ENCODE assay signal across 8 cellular contexts in the genomic region with DNA sequence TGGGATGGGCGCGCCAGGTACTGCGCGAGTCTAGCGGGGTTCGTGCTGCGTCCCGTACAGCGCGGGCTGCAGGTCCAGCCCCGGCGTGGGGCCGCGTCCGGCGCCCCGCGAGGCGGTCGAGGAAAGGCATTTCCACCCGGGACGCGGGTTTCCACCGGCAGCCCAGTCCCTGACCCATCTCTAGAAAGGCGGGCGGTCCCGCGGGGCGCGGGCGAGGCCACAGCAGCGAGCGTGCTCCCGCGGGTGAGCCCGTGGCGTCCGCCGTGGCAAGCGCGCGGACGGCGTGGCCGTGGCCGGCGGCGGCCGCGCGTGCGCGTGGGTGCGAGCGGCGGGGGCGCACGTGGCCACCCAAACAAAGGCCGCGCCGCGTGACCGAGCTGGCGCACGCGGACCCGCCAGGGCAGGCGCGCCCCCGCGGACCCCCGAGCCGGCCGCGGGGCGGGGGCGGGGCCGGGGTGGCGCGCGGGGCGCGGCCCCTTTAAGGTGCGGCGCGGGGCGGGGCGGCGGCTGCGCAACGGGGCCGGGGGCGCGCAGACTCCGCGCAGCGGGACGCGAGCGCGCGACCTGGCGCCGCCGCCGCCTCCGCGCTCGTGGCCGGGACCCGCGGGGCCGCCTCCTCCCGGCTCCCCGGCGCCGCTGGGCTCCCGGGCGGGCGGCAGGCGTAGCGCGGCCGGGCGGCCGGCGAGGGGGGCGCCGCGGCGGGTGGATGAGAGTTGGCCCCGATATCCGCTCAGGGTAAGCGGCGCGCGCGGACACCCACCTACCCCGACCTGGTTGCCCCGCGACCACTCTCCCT. TPM values are rescaled to one million over a fixed set of nuclear protein-coding genes. Genes with fewer than 3 reads are reported as not detected.
DNase-seq lines count a peak whose midpoint lies in the region; ATAC-seq, FAIRE-seq and TF ChIP-seq lines count a peak whose summit lies in the region.

No MANE protein-coding gene starts in this region.

- H3K27me3 Mint-ChIP-seq in T-cell (no peaks in the 10 kb centered on the region), astrocyte (ENCODE audit: low read depth, unreplicated experiment) (peaks cover 12% of the 10 kb centered on the region)

- peaks cover 37% of the 10 kb centered on the region for H4K20me1 ChIP-seq in astrocyte (ENCODE audit: insufficient read depth, low read length)

- DNase-seq in T-cell, result peak in 31 of 34 experiments; percentile 24 to 72 (median 47)
- no peak for DNase-seq in astrocyte (ENCODE audit: low read depth)
- DNase-seq in spleen, result peak; percentile 91
- DNase-seq in NAMALWA (ENCODE audit: low spot score), result no peak

- H3K79me2 ChIP-seq in astrocyte (ENCODE audit: insufficient read depth, low read length), result peaks cover 23% of the 10 kb centered on the region

- no peaks in the 10 kb centered on the region for H3K36me3 Mint-ChIP-seq in T-cell
- H3K36me3 Mint-ChIP-seq in astrocyte (ENCODE audit: low read depth, unreplicated experiment), result peaks cover 2% of the 10 kb centered on the region

- no peaks in the 10 kb centered on the region for H3K36me3 ChIP-seq in ES-I3 (ENCODE audit: insufficient read depth, low read length)
- no peaks in the 10 kb centered on the region for H3K36me3 ChIP-seq in astrocyte (ENCODE audit: insufficient read depth, low read length)
- H3K36me3 ChIP-seq in spleen, result no peaks in the 10 kb centered on the region

- ATAC-seq in HG02759 (IDR thresholded peaks at IDR 0.05; ENCODE audit: unreplicated experiment) (peak; percentile 71), T-cell (replicated peaks in 1 of 4) (peak; percentile 78 to 83 (median 82)), HG03469 (IDR thresholded peaks at IDR 0.05; ENCODE audit: unreplicated experiment) (no peak)

- H3K4me3 Mint-ChIP-seq in T-cell (peak overlapping the region; percentile 79 to 82 (median 80)), astrocyte (ENCODE audit: unreplicated experiment) (peak overlapping the region; percentile 80)

- 2 to 11% (median 3%) methylated on average over 17 to 141 of the region's 141 CpGs for WGBS in spleen, 5 donors

- FAIRE-seq in astrocyte (lab: Jason Lieb, UNC), result no peak

- H3K4me1 Mint-ChIP-seq in T-cell (peaks cover 38 to 53% (median 52%) of the 10 kb centered on the region in 3 donors), astrocyte (ENCODE audit: low read depth, unreplicated experiment) (peaks cover 23% of the 10 kb centered on the region)

- H3K9me3 Mint-ChIP-seq in T-cell (peaks cover 5 to 6% (median 5%) of the 10 kb centered on the region in 3 donors), astrocyte (ENCODE audit: unreplicated experiment) (peaks cover 6% of the 10 kb centered on the region)

- H3K4me3 ChIP-seq in astrocyte (ENCODE audit: insufficient read depth, low read depth, low read length), result peak overlapping the region; percentile 59
- peak overlapping the region; percentile 57 for H3K4me3 ChIP-seq in iPS-11a (ENCODE audit: low read depth, low read length)
- peak overlapping the region; percentile 47 to 85 (median 57) for H3K4me3 ChIP-seq in spleen

- H3K27ac ChIP-seq in astrocyte (ENCODE audit: low read depth, low read length) (no peak overlapping the region), spleen (peak overlapping the region in 6 of 8 donors; percentile 36 to 85 (median 60))

- CTCF ChIA-PET in T-cell (lab: Charles Lee), result interaction anchor here (0.7 to 1.6 kb wide), 2 partner anchors 227 to 1359 kb away, joined by 3 to 4 read pairs; no protein-coding TSS in a partner anchor

- H3K9ac ChIP-seq in ES-I3 (ENCODE audit: low read depth, low read length) (peak overlapping the region; percentile 55; the same call in 1 of the 2 replicates), astrocyte (ENCODE audit: low read length) (peak overlapping the region; percentile 69)

- peak overlapping the region; percentile 84 for H2AFZ ChIP-seq in astrocyte (ENCODE audit: low read depth, low read length)

- TF ChIP-seq CTCF in astrocyte (IDR thresholded peaks at IDR 0.05; ENCODE audit: insufficient read depth, low read depth, low read length) (no peak), spleen (IDR thresholded peaks at IDR 0.05 in 8 of 11, conservative IDR thresholded peaks at IDR 0.05 in 3 of 11) (no peak)

- H3K27me3 ChIP-seq in astrocyte (ENCODE audit: insufficient read depth, low read length), result no peaks in the 10 kb centered on the region
- H3K27me3 ChIP-seq in spleen (replicated peaks in 1 of 7), result no peaks in the 10 kb centered on the region

- H3K4me2 ChIP-seq in astrocyte (ENCODE audit: low read length), result peak overlapping the region; percentile 91

- TF ChIP-seq POLR2A in spleen (IDR thresholded peaks at IDR 0.05), result no peak

- H3K9me3 ChIP-seq in ES-I3 (ENCODE audit: control insufficient read depth, insufficient read depth, low read length), result no peaks in the 10 kb centered on the region
- peaks cover 5% of the 10 kb centered on the region for H3K9me3 ChIP-seq in astrocyte (ENCODE audit: insufficient read depth, low read depth, low read length)
- peaks cover 0 to 12% (median 10%) of the 10 kb centered on the region in 8 donors for H3K9me3 ChIP-seq in spleen

- H3K4me1 ChIP-seq in ES-I3 (ENCODE audit: insufficient read depth, low read length) (peaks cover 16% of the 10 kb centered on the region), astrocyte (ENCODE audit: insufficient read depth, low read length) (peaks cover 22% of the 10 kb centered on the region), spleen (peaks cover 23 to 75% (median 56%) of the 10 kb centered on the region in 6 donors)

- POLR2A ChIA-PET in T-cell (lab: Charles Lee), result interaction anchor here in 1 of 2 donors (0.5 kb wide), 1 partner anchor 282 kb away, joined by 4 read pairs; no protein-coding TSS in a partner anchor

- no peak overlapping the region for H3K27ac Mint-ChIP-seq in T-cell
- no peak overlapping the region for H3K27ac Mint-ChIP-seq in astrocyte (ENCODE audit: unreplicated experiment)

- intact Hi-C loops in spleen (cut with DNase I; ENCODE audit: low total_unique reads), result no loop called here

RNA-seq across cellular contexts. Expression of a gene that starts 39.3 kb away (rescaled TPM):
- total RNA-seq in T-cell, result 1 to 10 TPM; 1.1 to 2.7 (median 1.6) TPM
- total RNA-seq in astrocyte, result 27.6 and 38.5 TPM in 2 replicates
- total RNA-seq in spleen, result 10 to 100 TPM in 2 of 7 donors, 1 to 10 TPM in 5; 4.3 to 12.7 (median 8.0) TPM
- polyA plus RNA-seq in spleen, result 10 to 100 TPM in 2 of 3 donors, 1 to 10 TPM in 1; 8.2 to 13.1 (median 11.4) TPM

RNA-seq across cellular contexts. Expression of a gene that starts 43.4 kb away (rescaled TPM):
- total RNA-seq in T-cell, result 10 to 100 TPM in 4 of 5 donors, 1 to 10 TPM in 1; 8.8 to 24.3 (median 22.9) TPM
- 14.3 and 17.8 TPM in 2 replicates for total RNA-seq in astrocyte
- 10 to 100 TPM; 20.8 to 46.1 (median 33.1) TPM for total RNA-seq in spleen
- polyA plus RNA-seq in spleen, result 10 to 100 TPM; 16.0 to 26.3 (median 21.5) TPM

Comparison
In these comparisons a context has a peak if more than half of its experiments do, and no peak if none do; other contexts are left out.
1. DNase-seq: peak in T-cell (31 of 34) and spleen (single experiment); none in astrocyte (single experiment) and NAMALWA (single experiment).
2. Peak in every context shown above with its lines, with median percentiles within 50 percentile points of each other: H3K4me3 ChIP-seq.